Comparison of ENCODE assay signal across 8 cellular contexts in genomic region chr2:201118957-201119848, GRCh38. TPM values are rescaled to one million over a fixed set of nuclear protein-coding genes. Genes with fewer than 3 reads are reported as not detected.
DNase-seq lines count a peak whose midpoint lies in the region; ATAC-seq and TF ChIP-seq lines count a peak whose summit lies in the region.

No MANE protein-coding gene starts in this region.

- no peak overlapping the region for H2BK120ac ChIP-seq in H9 (ENCODE audit: low read depth, low read length, poor library complexity, severe bottlenecking)

- POLR2A ChIA-PET in RWPE1 (lab: Yijun Ruan, JAX; ENCODE audit: low non-redundant PET), result no interaction called here

- H2BK12ac ChIP-seq in H9 (ENCODE audit: insufficient read length, low read depth, low read length), result no peak overlapping the region

- peak overlapping the region; percentile 97 for H3K4me3 ChIP-seq in mononuclear cell (ENCODE audit: low read length)

- no peaks in the 10 kb centered on the region for H3K9me3 ChIP-seq in H9 (ENCODE audit: control insufficient read depth, low read depth, low read length)
- H3K9me3 ChIP-seq in mononuclear cell (ENCODE audit: low read depth, low read length), result no peaks in the 10 kb centered on the region

- no peak overlapping the region for H3K4ac ChIP-seq in H9 (ENCODE audit: low read depth, low read length)

- H2BK20ac ChIP-seq in H9 (ENCODE audit: low read depth, low read length, poor library complexity, severe bottlenecking), result no peak overlapping the region

- no peak overlapping the region for H2BK15ac ChIP-seq in H9 (ENCODE audit: low read depth, low read length)

- no peaks in the 10 kb centered on the region for H3K79me1 ChIP-seq in H9 (ENCODE audit: insufficient read depth, low read depth, low read length, poor library complexity, severe bottlenecking)

- no peak overlapping the region for H3T11ph ChIP-seq in H9 (ENCODE audit: low read length)

- peak overlapping the region; percentile 69 to 85 for H3K4me3 Mint-ChIP-seq in H9

- H4K91ac ChIP-seq in H9 (ENCODE audit: insufficient read length, low read depth, low read length), result no peak overlapping the region

- no peak overlapping the region; a peak in 1 of 7 replicates for H3K27ac Mint-ChIP-seq in H9

- DNase-seq in DMS79 (lab: John Stamatoyannopoulos, UW) (peak; percentile 79), H9 (no peak), RWPE1 (ENCODE audit: low spot score) (no peak), dermis blood vessel endothelial cell (peak; percentile 66), KG1 (lab: John Stamatoyannopoulos, UW) (no peak)
- DNase-seq in stimulated activated CD4-positive, alpha-beta T cell treated with anti-CD3 and anti-CD28 coated beads, Interleukin-4, amount 100 ng/mL, for 1 hour, result no peak

- peaks cover 14% of the 10 kb centered on the region for H3K23me2 ChIP-seq in H9 (ENCODE audit: insufficient read length, low read depth, low read length, poor library complexity, severe bottlenecking)

- H2AFZ ChIP-seq in H9 (ENCODE audit: low read length), result no peak overlapping the region

- H3K23ac ChIP-seq in H9 (ENCODE audit: insufficient read length, low read depth, low read length), result no peak overlapping the region

- no peak overlapping the region for H4K5ac ChIP-seq in H9 (ENCODE audit: insufficient read length, low read depth, low read length)

- no peak overlapping the region for H3K56ac ChIP-seq in H9 (ENCODE audit: insufficient read length, low read depth, low read length)

- no CpG with 5 or more reads among the region's 12 CpGs for WGBS in H9 (ENCODE audit: extremely low coverage, insufficient read length, low lambda C conversion rate)

- CTCF ChIA-PET in RWPE1 (lab: Yijun Ruan, JAX), result interaction anchor here (0.6 kb wide), 3 partner anchors 26 to 102 kb away, joined by 3 read pairs; no protein-coding TSS in a partner anchor

- no peak overlapping the region for H3K18ac ChIP-seq in H9 (ENCODE audit: insufficient read length, low read depth, low read length)

- H3K79me2 ChIP-seq in H9 (ENCODE audit: insufficient read depth, low read length), result no peaks in the 10 kb centered on the region

- no peak overlapping the region for H2AK5ac ChIP-seq in H9 (ENCODE audit: insufficient read length, low read length)

- H3K14ac ChIP-seq in H9 (ENCODE audit: insufficient read depth, low read length), result 0 out of 2 replicates have a peak overlapping the region, but pooled peaks have one; percentile 36

- H3K4me1 Mint-ChIP-seq in H9, result peaks cover 19 to 35% of the 10 kb centered on the region in 2 experiments

- no peak overlapping the region for H2BK5ac ChIP-seq in H9 (ENCODE audit: insufficient read length, low read length)

- H4K8ac ChIP-seq in H9 (replicated peaks; ENCODE audit: insufficient read length, low read depth, low read length), result no peak overlapping the region

- no peak for ATAC-seq in GM19324 (IDR thresholded peaks at IDR 0.05; ENCODE audit: low FRiP score, unreplicated experiment)

- no peak for TF ChIP-seq CTCF in H9 (conservative IDR thresholded peaks at IDR 0.05)
- TF ChIP-seq CTCF in RWPE1 (conservative IDR thresholded peaks at IDR 0.05; ENCODE audit: low read depth), result no peak

- H3K27ac ChIP-seq in H9 (ENCODE audit: insufficient read length, low read depth, low read length) (no peak overlapping the region), RWPE1 (peak overlapping the region; percentile 99)

- H3K4me1 ChIP-seq in H9 (ENCODE audit: insufficient read depth, low read length) (no peaks in the 10 kb centered on the region), mononuclear cell (ENCODE audit: insufficient read depth, low read length) (peaks cover 64% of the 10 kb centered on the region)

- H3K9ac ChIP-seq in H9 (ENCODE audit: extremely low read depth, insufficient read length, low read length), result no peak overlapping the region

- H3K27me3 Mint-ChIP-seq in H9 (ENCODE audit: low read depth), result no peaks in the 10 kb centered on the region; the same call in 1 of the 2 replicates

- H3K4me2 ChIP-seq in H9 (ENCODE audit: insufficient read depth, insufficient read length, low read length), result peak overlapping the region; percentile 19

- H3K27me3 ChIP-seq in H9 (ENCODE audit: insufficient read depth, low read length) (no peaks in the 10 kb centered on the region), mononuclear cell (ENCODE audit: insufficient read depth, low read length) (no peaks in the 10 kb centered on the region)

- H3K9me3 Mint-ChIP-seq in H9, result no peaks in the 10 kb centered on the region

- H3K36me3 Mint-ChIP-seq in H9 (ENCODE audit: insufficient read depth in 1 of 3, low read depth in 3 of 3), result peaks cover 0 to 4% (median 0%) of the 10 kb centered on the region in 3 experiments; a peak in 1 of 7 replicates

- no peaks in the 10 kb centered on the region for H4K20me1 ChIP-seq in H9 (ENCODE audit: control insufficient read depth, insufficient read depth, insufficient read length)

RNA-seq across cellular contexts. Expression of gene CFLAR, which starts 3.2 kb away (rescaled TPM):
- 5.7 and 7.6 TPM in 2 replicates for total RNA-seq in H9 (2021)
- 174 and 316 TPM in 2 replicates for total RNA-seq in dermis blood vessel endothelial cell
- 376 TPM for total RNA-seq in mononuclear cell

RNA-seq across cellular contexts. Expression of gene NDUFB3, which starts 47.4 kb away (rescaled TPM):
- total RNA-seq in H9 (2021) (59.6 and 63.2 TPM in 2 replicates), dermis blood vessel endothelial cell (82.0 and 92.2 TPM in 2 replicates), mononuclear cell (13.9 TPM)

RNA-seq across cellular contexts. Expression of gene HYCC2, which starts 47.7 kb away (rescaled TPM):
- total RNA-seq in H9 (2021) (13.3 and 13.7 TPM in 2 replicates), dermis blood vessel endothelial cell (13.6 and 14.2 TPM in 2 replicates), mononuclear cell (39.3 TPM)

Comparison
In these comparisons a context has a peak if more than half of its experiments do, and no peak if none do; other contexts are left out.
1. DNase-seq: peak in DMS79 (single experiment) and dermis blood vessel endothelial cell (single experiment); none in H9 (single experiment), RWPE1 (single experiment), KG1 (single experiment) and stimulated activated CD4-positive, alpha-beta T cell treated with anti-CD3 and anti-CD28 coated beads, Interleukin-4, amount 100 ng/mL, for 1 hour (single experiment).
2. RNA of gene CFLAR, which starts 3.2 kb away (total RNA-seq): 376 TPM in mononuclear cell (single experiment) and 174 to 316 TPM in dermis blood vessel endothelial cell; 5.7 to 7.6 TPM in H9; every median in the first group is over 10 times any median in the second.